ENCODE assay signal across 25 cellular contexts in genomic region chr20:61385316-61385715, GRCh38.
"Had no signal": no experiment of that assay in that cellular context is flagged by ENCODE, and none has a peak within 500 bp of the region (broad histone marks: within the 10 kb centered on the region; RNA-seq: fewer than 3 reads in every experiment).

No MANE protein-coding gene starts in this region.

- ATAC-seq: activated CD4-positive, alpha-beta T cell treated with anti-CD3 and anti-CD28 coated beads for 36 hours; activated CD8-positive, alpha-beta T cell treated with anti-CD3 and anti-CD28 coated beads for 36 hours; activated T-cell treated with anti-CD3 and anti-CD28 coated beads, Interleukin-2, amount 50 U/mL, for 72 hours; body of pancreas had no signal

- DNase-seq: activated CD4-positive, alpha-beta T cell treated with anti-CD3 and anti-CD28 coated beads for 36 hours; activated CD4-positive, alpha-beta T cell treated with anti-CD3 and anti-CD28 coated beads, Interleukin-2, amount 50 U/mL, for 1 hour; activated CD8-positive, alpha-beta memory T cell treated with anti-CD3 and anti-CD28 coated beads, Interleukin-2, amount 50 U/mL, for 4 hours; activated CD8-positive, alpha-beta T cell treated with anti-CD3 and anti-CD28 coated beads for 36 hours; activated gamma-delta T cell treated with Interleukin-2 at 50 U/mL for 16 hours; activated naive CD4-positive, alpha-beta T cell treated with anti-CD3 and anti-CD28 coated beads, Interleukin-2, amount 10 ng/mL, durations not matched to agents 7 days and 5 days; activated T-cell treated with anti-CD3 and anti-CD28 coated beads, Interleukin-2, amount 50 U/mL, for 72 hours; amniotic stem cell; body of pancreas; MG63; MV-4-11; NCI-H1092 treated with DMSO at 0.1 percent for 48 hours; NCI-H1436; NCI-H1694 treated with DMSO at 0.1 percent for 48 hours; NCI-H2029 treated with DMSO at 0.1 percent for 48 hours; NCI-H345; NCI-H510A; NCI-H69; NK-92 treated with Interleukin-12 subunit alpha and Interleukin-12 subunit beta, amount 100 ng/mL, for 24 hours; Peyer's patch; SHP77 treated with DMSO at 0.1 percent for 48 hours; T-helper 1 cell; WERI-Rb-1 had no signal

- H3K4me3 ChIP-seq: ascending aorta, body of pancreas, MG63, Peyer's patch, SK-N-MC had no signal
